Comparison of ENCODE assay signal across 8 cellular contexts in genomic region chr5:138492552-138493045, GRCh38. TPM values are rescaled to one million over a fixed set of nuclear protein-coding genes. Genes with fewer than 3 reads are reported as not detected.
DNase-seq lines count a peak whose midpoint lies in the region; ATAC-seq, FAIRE-seq and TF ChIP-seq lines count a peak whose summit lies in the region.

No MANE protein-coding gene starts in this region.

- ATAC-seq in activated CD4-positive, alpha-beta T cell treated with anti-CD3 and anti-CD28 coated beads for 36 hours: no peak
- ATAC-seq in activated naive CD8-positive, alpha-beta T cell treated with anti-CD3 and anti-CD28 coated beads, Interleukin-2, amount 50 U/mL, for 24 hours: peak; percentile 1
- ATAC-seq in thoracic aorta (ENCODE audit: insufficient number of reproducible peaks, low FRiP score, low read depth): no peak
- ATAC-seq in HG03039 (IDR thresholded peaks at IDR 0.05; ENCODE audit: unreplicated experiment): no peak

- in situ Hi-C loops in ACHN (cut with HindIII; ENCODE audit: low pct_ligation_motif_present, low pct_unique_long_range_greater_than_20kb, low sequenced_read_pairs): no loop called here

- H3K36me3 Mint-ChIP-seq in activated CD4-positive, alpha-beta T cell treated with anti-CD3 and anti-CD28 coated beads for 36 hours (ENCODE audit: low read depth): no peaks in the 10 kb centered on the region
- H3K36me3 Mint-ChIP-seq in activated naive CD8-positive, alpha-beta T cell treated with anti-CD3 and anti-CD28 coated beads, Interleukin-2, amount 50 U/mL, for 24 hours (ENCODE audit: low read depth): no peaks in the 10 kb centered on the region

- peak overlapping the region; percentile 83 to 95 for H3K27ac ChIP-seq in liver (ENCODE audit: low read depth in 1 of 2, low read length in 2 of 2)
- peak overlapping the region; percentile 28 to 51 for H3K27ac ChIP-seq in thoracic aorta

- H3K9me3 ChIP-seq in liver (ENCODE audit: control insufficient read depth in 4 of 4, low read length in 3 of 4) (no peaks in the 10 kb centered on the region), thoracic aorta (no peaks in the 10 kb centered on the region)

- peak overlapping the region; percentile 79 for H3K27ac Mint-ChIP-seq in activated CD4-positive, alpha-beta T cell treated with anti-CD3 and anti-CD28 coated beads for 36 hours
- H3K27ac Mint-ChIP-seq in activated naive CD8-positive, alpha-beta T cell treated with anti-CD3 and anti-CD28 coated beads, Interleukin-2, amount 50 U/mL, for 24 hours: peak overlapping the region; percentile 85

- DNase-seq in activated CD4-positive, alpha-beta T cell treated with anti-CD3 and anti-CD28 coated beads for 36 hours: no peak
- no peak for DNase-seq in activated CD4-positive, alpha-beta T cell treated with anti-CD3 and anti-CD28 coated beads for 1 hour
- no peak for DNase-seq in activated naive CD8-positive, alpha-beta T cell treated with anti-CD3 and anti-CD28 coated beads, Interleukin-2, amount 50 U/mL, for 24 hours
- DNase-seq in thoracic aorta (ENCODE audit: low spot score) (no peak), GM12891 (ENCODE audit: insufficient read length, low spot score) (no peak), ACHN (no peak)

- peak overlapping the region; percentile 84 for H3K4me3 Mint-ChIP-seq in activated CD4-positive, alpha-beta T cell treated with anti-CD3 and anti-CD28 coated beads for 36 hours
- H3K4me3 Mint-ChIP-seq in activated naive CD8-positive, alpha-beta T cell treated with anti-CD3 and anti-CD28 coated beads, Interleukin-2, amount 50 U/mL, for 24 hours: peak overlapping the region; percentile 85

- no peak for TF ChIP-seq CTCF in liver (IDR thresholded peaks at IDR 0.05; ENCODE audit: low read depth, low read length, missing input control)
- TF ChIP-seq CTCF in thoracic aorta (IDR thresholded peaks at IDR 0.05): no peak

- TF ChIP-seq RAD21 in liver (IDR thresholded peaks at IDR 0.05): no peak

- H3K27me3 ChIP-seq in liver (ENCODE audit: control insufficient read depth in 4 of 4, insufficient read depth in 4 of 4, low read length in 3 of 4) (no peaks in the 10 kb centered on the region), thoracic aorta (replicated peaks; ENCODE audit: insufficient read depth) (no peaks in the 10 kb centered on the region)

- H3K9ac ChIP-seq in liver (ENCODE audit: low read depth in 1 of 2, low read length in 2 of 2): peak overlapping the region; percentile 56 to 77

- CTCF ChIA-PET in activated CD4-positive, alpha-beta T cell treated with anti-CD3 and anti-CD28 coated beads for 36 hours (lab: Charles Lee): interaction anchor here (1.3 to 2.0 kb wide), 3 partner anchors 11 to 28 kb away, joined by 4 to 13 read pairs (median 10); partner anchors contain the start of gene EGR1

- intact Hi-C loops in activated CD4-positive, alpha-beta T cell treated with anti-CD3 and anti-CD28 coated beads for 36 hours (cut with DNase I, micrococcal nuclease): loop anchor here (1.0 to 2.0 kb wide), 7 partner anchors 27 to 460 kb away; partner anchors contain the start of genes EGR1 (in 2 of the 2), BRD8 (in 1 of the 2), CDC23 (in 1 of the 2) and ETF1 (in 1 of the 2)

- no peaks in the 10 kb centered on the region for H3K9me3 Mint-ChIP-seq in activated CD4-positive, alpha-beta T cell treated with anti-CD3 and anti-CD28 coated beads for 36 hours (ENCODE audit: low read depth)
- no peaks in the 10 kb centered on the region for H3K9me3 Mint-ChIP-seq in activated naive CD8-positive, alpha-beta T cell treated with anti-CD3 and anti-CD28 coated beads, Interleukin-2, amount 50 U/mL, for 24 hours

- FAIRE-seq in GM12891 (lab: Jason Lieb, UNC): no peak

- H3K4me3 ChIP-seq in liver (ENCODE audit: low read depth in 1 of 3, low read length in 3 of 3): peak overlapping the region; percentile 45 to 70 (median 68)
- peak overlapping the region; percentile 78 for H3K4me3 ChIP-seq in thoracic aorta

- H3K36me3 ChIP-seq in liver (ENCODE audit: control insufficient read depth in 4 of 4, insufficient read depth in 3 of 4, low read depth in 1 of 4, low read length in 3 of 4) (no peaks in the 10 kb centered on the region), thoracic aorta (no peaks in the 10 kb centered on the region)

- POLR2A ChIA-PET in activated CD4-positive, alpha-beta T cell treated with anti-CD3 and anti-CD28 coated beads for 36 hours (lab: Charles Lee): interaction anchor here (0.7 to 1.3 kb wide), 3 partner anchors 28 to 83 kb away, joined by 3 to 8 read pairs (median 4); partner anchors contain the start of gene EGR1

- H3K27me3 Mint-ChIP-seq in activated CD4-positive, alpha-beta T cell treated with anti-CD3 and anti-CD28 coated beads for 36 hours: peaks cover 23% of the 10 kb centered on the region
- peaks cover 27% of the 10 kb centered on the region for H3K27me3 Mint-ChIP-seq in activated naive CD8-positive, alpha-beta T cell treated with anti-CD3 and anti-CD28 coated beads, Interleukin-2, amount 50 U/mL, for 24 hours

- H3K4me1 ChIP-seq in liver (ENCODE audit: control insufficient read depth in 4 of 4, insufficient read depth in 4 of 4, low read length in 3 of 4): peaks cover 0 to 34% (median 20%) of the 10 kb centered on the region in 4 donors
- H3K4me1 ChIP-seq in thoracic aorta (ENCODE audit: control insufficient read depth in 1 of 2, low read depth in 2 of 2): peaks cover 19 to 41% of the 10 kb centered on the region in 2 donors

- TF ChIP-seq POLR2A in GM12891 (IDR thresholded peaks at IDR 0.05; ENCODE audit: low read depth, low read length): no peak

- H3K4me1 Mint-ChIP-seq in activated CD4-positive, alpha-beta T cell treated with anti-CD3 and anti-CD28 coated beads for 36 hours: peaks cover 15% of the 10 kb centered on the region
- H3K4me1 Mint-ChIP-seq in activated naive CD8-positive, alpha-beta T cell treated with anti-CD3 and anti-CD28 coated beads, Interleukin-2, amount 50 U/mL, for 24 hours: peaks cover 13% of the 10 kb centered on the region

- WGBS in liver: 19% methylated on average over 10 of the region's 10 CpGs

TF ChIP-seq in liver, 16 proteins besides CTCF, POLR2A, EP300 and RAD21 (continues in another document):
- TF ChIP-seq TAF1 (conservative IDR thresholded peaks at IDR 0.05): no peak
- TF ChIP-seq MAX (IDR thresholded peaks at IDR 0.05): no peak

TF ChIP-seq in GM12891, 5 proteins besides CTCF, POLR2A, EP300 and RAD21:
- TF ChIP-seq PAX5 (IDR thresholded peaks at IDR 0.05; ENCODE audit: insufficient read depth, low read length, severe bottlenecking) (no peak), TAF1 (IDR thresholded peaks at IDR 0.05; ENCODE audit: low read depth, low read length) (no peak), SPI1 (IDR thresholded peaks at IDR 0.05; ENCODE audit: low read depth, low read length) (no peak), POU2F2 (IDR thresholded peaks at IDR 0.05; ENCODE audit: low read depth, low read length) (no peak), POLR2AphosphoS5 (IDR thresholded peaks at IDR 0.05; ENCODE audit: low read depth, low read length) (no peak)

RNA-seq across cellular contexts. Expression of gene EGR1, which starts 27.3 kb away (rescaled TPM):
- 10 to 100 TPM; 45.3 to 48.8 TPM for total RNA-seq in activated CD4-positive, alpha-beta T cell treated with anti-CD3 and anti-CD28 coated beads for 36 hours
- total RNA-seq in liver (1 to 10 TPM; 1.4 to 6.1 TPM), thoracic aorta (100 to 1,000 TPM in 1 of 2 donors, 10 to 100 TPM in 1; 98.3 to 340 TPM)
- 10 to 100 TPM; 20.1 to 88.7 TPM for polyA plus RNA-seq in liver
- polyA plus RNA-seq in GM12891 (2012; ENCODE audit: low read depth, missing spikeins): 21.4 TPM

RNA-seq across cellular contexts. Expression of gene ETF1, which starts 50.4 kb away (rescaled TPM):
- 100 to 1,000 TPM; 140 to 156 TPM for total RNA-seq in activated CD4-positive, alpha-beta T cell treated with anti-CD3 and anti-CD28 coated beads for 36 hours
- total RNA-seq in liver (10 to 100 TPM; 37.7 to 39.7 TPM), thoracic aorta (100 to 1,000 TPM in 1 of 2 donors, 10 to 100 TPM in 1; 67.6 to 115 TPM)
- polyA plus RNA-seq in liver: 10 to 100 TPM; 21.7 to 24.5 TPM
- polyA plus RNA-seq in GM12891 (2012; ENCODE audit: low read depth, missing spikeins): 58.5 TPM

RNA-seq across cellular contexts. Expression of gene REEP2, which starts 53.7 kb away (rescaled TPM):
- total RNA-seq in activated CD4-positive, alpha-beta T cell treated with anti-CD3 and anti-CD28 coated beads for 36 hours: 1 to 10 TPM; 4.0 to 5.6 TPM
- total RNA-seq in liver (under 1 TPM; 0.08 to 0.28 TPM), thoracic aorta (10 to 100 TPM in 1 of 2 donors, 1 to 10 TPM in 1; 8.9 to 11.5 TPM)
- polyA plus RNA-seq in liver: under 1 TPM in 1 of 2 donors, not detected in 1; 0.12 TPM
- 2.9 TPM for polyA plus RNA-seq in GM12891 (2012; ENCODE audit: low read depth, missing spikeins)

Comparison
In these comparisons a context has a peak if more than half of its experiments do, and no peak if none do; other contexts are left out.
1. RNA of gene EGR1, which starts 27.3 kb away (total RNA-seq): 98.3 to 340 TPM in thoracic aorta and 45.3 to 48.8 TPM in activated CD4-positive, alpha-beta T cell treated with anti-CD3 and anti-CD28 coated beads for 36 hours; 1.4 to 6.1 TPM in liver; every median in the first group is over 4 times any median in the second.